10 cellular contexts compared by ENCODE assay signal in genomic region chr19:12697425-12697824, GRCh38. TPM values are rescaled to one million over a fixed set of nuclear protein-coding genes. Genes with fewer than 3 reads are reported as not detected.
DNase-seq lines count a peak whose midpoint lies in the region; ATAC-seq and TF ChIP-seq lines count a peak whose summit lies in the region.
"Not testable (repeated sequence)": the region's sequence is repeated elsewhere in the genome, so short reads cannot be mapped to it uniquely, and the experiment has no call there.
"Had no signal": no experiment of that assay in that cellular context is flagged by ENCODE, and none has a peak within 500 bp of the region (broad histone marks: within the 10 kb centered on the region; RNA-seq: fewer than 3 reads in every experiment).

No MANE protein-coding gene starts in this region.

- H3K4me1 ChIP-seq in GM23338 (ENCODE audit: insufficient read depth); endodermal cell (ENCODE audit: control insufficient read depth, insufficient read depth, low read length): not testable (repeated sequence)

- peaks cover 22% of the 10 kb centered on the region for H3K36me3 ChIP-seq in GM23338 (ENCODE audit: insufficient read depth)
- peaks cover 43% of the 10 kb centered on the region for H3K36me3 ChIP-seq in endodermal cell (ENCODE audit: control insufficient read depth, insufficient read depth, low read length)

- not testable (repeated sequence) for H3K9me2 ChIP-seq in GM23338 (ENCODE audit: insufficient read depth)

- not testable (repeated sequence) for H3K9me3 Mint-ChIP-seq in GM23338; WTC11; endodermal cell; stimulated activated effector memory CD8-positive, alpha-beta T cell treated with anti-CD3 and anti-CD28 coated beads, Interleukin-12 subunit alpha, Interleukin-12 subunit beta, amount 100 ng/mL, for 72 hours

- 96 to 98% methylated on average over 22 of the region's 22 CpGs for WGBS in endodermal cell (ENCODE audit: insufficient coverage in 1 of 2, insufficient read length in 1 of 2), 2 experiments

- H3K27ac Mint-ChIP-seq in GM23338 = peak overlapping the region; percentile 97; the same call in 1 of the 2 replicates
- H3K27ac Mint-ChIP-seq in WTC11; endodermal cell; stimulated activated effector memory CD8-positive, alpha-beta T cell treated with anti-CD3 and anti-CD28 coated beads, Interleukin-12 subunit alpha, Interleukin-12 subunit beta, amount 100 ng/mL, for 72 hours: not testable (repeated sequence)

- not testable (repeated sequence) for H3K4me1 Mint-ChIP-seq in GM23338, WTC11, endodermal cell
- peaks cover 12% of the 10 kb centered on the region for H3K4me1 Mint-ChIP-seq in stimulated activated effector memory CD8-positive, alpha-beta T cell treated with anti-CD3 and anti-CD28 coated beads, Interleukin-12 subunit alpha, Interleukin-12 subunit beta, amount 100 ng/mL, for 72 hours

- not testable (repeated sequence) for H3K27me3 ChIP-seq in GM23338 (ENCODE audit: insufficient read depth); endodermal cell (ENCODE audit: control insufficient read depth, insufficient read depth, low read length, poor library complexity, severe bottlenecking)

- POLR2A ChIA-PET in WTC11 (lab: Charles Lee) = interaction anchor here (0.7 to 2.1 kb wide), 2 partner anchors 16 to 55 kb away, joined by 9 to 13 read pairs; partner anchors contain the start of gene DHPS

- H3K4me2 ChIP-seq in GM23338 = peak overlapping the region; percentile 78

- H2AFZ ChIP-seq in GM23338 = not testable (repeated sequence)

- H3K79me2 ChIP-seq in GM23338 (replicated peaks; ENCODE audit: insufficient read depth) = not testable (repeated sequence)

- TF ChIP-seq CTCF in GM23338 (conservative IDR thresholded peaks at IDR 0.05; ENCODE audit: low read depth in 2 of 2); WTC11 (IDR thresholded peaks at IDR 0.05); endodermal cell (conservative IDR thresholded peaks at IDR 0.05): not testable (repeated sequence)

- DNase-seq in GM23338 (ENCODE audit: low spot score); WTC11 (ENCODE audit: low spot score); endodermal cell; stimulated activated effector memory CD8-positive, alpha-beta T cell treated with anti-CD3 and anti-CD28 coated beads, Interleukin-12 subunit alpha, Interleukin-12 subunit beta, amount 100 ng/mL, for 72 hours (ENCODE audit: low spot score in 2 of 2): not testable (repeated sequence)

- H3K36me3 Mint-ChIP-seq in GM23338 (ENCODE audit: low read depth) (peaks cover 36% of the 10 kb centered on the region), WTC11 (peaks cover 23% of the 10 kb centered on the region), endodermal cell (ENCODE audit: low read depth) (peaks cover 31% of the 10 kb centered on the region)
- H3K36me3 Mint-ChIP-seq in stimulated activated effector memory CD8-positive, alpha-beta T cell treated with anti-CD3 and anti-CD28 coated beads, Interleukin-12 subunit alpha, Interleukin-12 subunit beta, amount 100 ng/mL, for 72 hours = peaks cover 53% of the 10 kb centered on the region

- ATAC-seq in GM23338; WTC11; stimulated activated effector memory CD8-positive, alpha-beta T cell treated with anti-CD3 and anti-CD28 coated beads, Interleukin-12 subunit alpha, Interleukin-12 subunit beta, amount 100 ng/mL, for 72 hours: not testable (repeated sequence)

- peaks cover 12% of the 10 kb centered on the region for H4K20me1 ChIP-seq in GM23338 (replicated peaks; ENCODE audit: insufficient read depth)

- H3K9ac ChIP-seq in endodermal cell (ENCODE audit: extremely low read depth, low read length, poor library complexity, severe bottlenecking) = not testable (repeated sequence)

- peaks cover 23% of the 10 kb centered on the region for H3K27me3 Mint-ChIP-seq in GM23338 (ENCODE audit: insufficient read depth, low read depth, poor library complexity)
- H3K27me3 Mint-ChIP-seq in WTC11 (ENCODE audit: low read depth); endodermal cell (ENCODE audit: insufficient read depth): not testable (repeated sequence)

- H3K4me3 Mint-ChIP-seq in GM23338 = peak overlapping the region; percentile 90
- H3K4me3 Mint-ChIP-seq in WTC11 = peak overlapping the region; percentile 90
- H3K4me3 Mint-ChIP-seq in endodermal cell = peak overlapping the region; percentile 77
- H3K4me3 Mint-ChIP-seq in stimulated activated effector memory CD8-positive, alpha-beta T cell treated with anti-CD3 and anti-CD28 coated beads, Interleukin-12 subunit alpha, Interleukin-12 subunit beta, amount 100 ng/mL, for 72 hours = peak overlapping the region; percentile 78

- peaks cover 45% of the 10 kb centered on the region for H3F3A ChIP-seq in GM23338 (replicated peaks; ENCODE audit: low read depth)

- peak overlapping the region; percentile 93; the same call in 1 of the 2 replicates for H3K27ac ChIP-seq in GM23338 (ENCODE audit: low read depth)
- H3K27ac ChIP-seq in endodermal cell (ENCODE audit: low read depth, low read length) = not testable (repeated sequence)

- H3K4me3 ChIP-seq in GM23338 = peak overlapping the region; percentile 90
- peak overlapping the region; percentile 91 for H3K4me3 ChIP-seq in endodermal cell (ENCODE audit: low read length)

- not testable (repeated sequence) for H3K9me3 ChIP-seq in endodermal cell (ENCODE audit: control insufficient read depth, low read length)

- CTCF ChIA-PET in WTC11 (lab: Charles Lee) = interaction anchor here (0.7 to 1.9 kb wide), 3 partner anchors 17 to 150 kb away, joined by 3 to 10 read pairs (median 4); no protein-coding TSS in a partner anchor

RNA-seq across cellular contexts. Expression of gene FBXW9, which starts 1.0 kb away (rescaled TPM):
- total RNA-seq in GM23338 (2014; rRNA removed; shearing (Covaris generic)) = 12.3 and 19.4 TPM in 2 replicates
- polyA plus RNA-seq in GM23338 (2016; fragmentation: Nextera tagmentation; extraction: Ambion mirVana) = 6.6 and 8.2 TPM in 2 replicates
- total RNA-seq in WTC11 (2021) = 13.7 to 16.0 TPM (median 15.2 TPM) in 3 replicates
- total RNA-seq in endodermal cell = 10 to 100 TPM; 12.6 to 14.7 TPM
- polyA plus RNA-seq in endodermal cell (2013, experiment 1 of 2) = 18.6 TPM
- 20.8 TPM for polyA plus RNA-seq in endodermal cell (2013, experiment 2 of 2)

RNA-seq across cellular contexts. Expression of gene GNG14, which starts 9.6 kb away (rescaled TPM):
- not detected in 2 replicates for total RNA-seq in GM23338 (2014; rRNA removed; shearing (Covaris generic))
- polyA plus RNA-seq in GM23338 (2016; fragmentation: Nextera tagmentation; extraction: Ambion mirVana) = not detected in 2 replicates
- total RNA-seq in WTC11 (2021) (not detected in 3 replicates), endodermal cell (not detected)
- not detected for polyA plus RNA-seq in endodermal cell (2013, experiment 1 of 2)
- polyA plus RNA-seq in endodermal cell (2013, experiment 2 of 2) = not detected
- total RNA-seq: activated CD8-positive, alpha-beta memory T cell treated with anti-CD3 and anti-CD28 coated beads for 36 hours; H7; heart left ventricle; mammary epithelial cell; right atrium auricular region; upper lobe of left lung had no signal
- polyA plus RNA-seq: heart left ventricle, mammary epithelial cell had no signal

RNA-seq across cellular contexts. Expression of gene DHPS, which starts 15.7 kb away (rescaled TPM):
- total RNA-seq in GM23338 (2014; rRNA removed; shearing (Covaris generic)) = 126 and 141 TPM in 2 replicates
- 85.4 and 107 TPM in 2 replicates for polyA plus RNA-seq in GM23338 (2016; fragmentation: Nextera tagmentation; extraction: Ambion mirVana)
- total RNA-seq in WTC11 (2021) (93.3 to 115 TPM (median 104 TPM) in 3 replicates), endodermal cell (10 to 100 TPM; 76.1 to 98.5 TPM)
- 104 TPM for polyA plus RNA-seq in endodermal cell (2013, experiment 1 of 2)
- polyA plus RNA-seq in endodermal cell (2013, experiment 2 of 2) = 94.4 TPM

RNA-seq across cellular contexts. Expression of gene TNPO2, which starts 26.3 kb away (rescaled TPM):
- 83.0 and 85.9 TPM in 2 replicates for total RNA-seq in GM23338 (2014; rRNA removed; shearing (Covaris generic))
- polyA plus RNA-seq in GM23338 (2016; fragmentation: Nextera tagmentation; extraction: Ambion mirVana) = 35.8 and 37.1 TPM in 2 replicates
- 90.9 to 105 TPM (median 94.4 TPM) in 3 replicates for total RNA-seq in WTC11 (2021)
- total RNA-seq in endodermal cell = 100 to 1,000 TPM; 106 to 113 TPM
- 88.1 TPM for polyA plus RNA-seq in endodermal cell (2013, experiment 1 of 2)
- 76.2 TPM for polyA plus RNA-seq in endodermal cell (2013, experiment 2 of 2)

RNA-seq across cellular contexts. Expression of gene WDR83, which starts 30.8 kb away (rescaled TPM):
- total RNA-seq in GM23338 (2014; rRNA removed; shearing (Covaris generic)) = 12.5 and 31.6 TPM in 2 replicates
- polyA plus RNA-seq in GM23338 (2016; fragmentation: Nextera tagmentation; extraction: Ambion mirVana) = 18.5 and 18.6 TPM in 2 replicates
- total RNA-seq in WTC11 (2021) (21.8 to 26.3 TPM (median 23.7 TPM) in 3 replicates), endodermal cell (10 to 100 TPM; 18.8 to 26.2 TPM)
- polyA plus RNA-seq in endodermal cell (2013, experiment 1 of 2) = 12.9 TPM
- 16.6 TPM for polyA plus RNA-seq in endodermal cell (2013, experiment 2 of 2)
